8 cellular contexts compared by ENCODE assay signal in the genomic region with DNA sequence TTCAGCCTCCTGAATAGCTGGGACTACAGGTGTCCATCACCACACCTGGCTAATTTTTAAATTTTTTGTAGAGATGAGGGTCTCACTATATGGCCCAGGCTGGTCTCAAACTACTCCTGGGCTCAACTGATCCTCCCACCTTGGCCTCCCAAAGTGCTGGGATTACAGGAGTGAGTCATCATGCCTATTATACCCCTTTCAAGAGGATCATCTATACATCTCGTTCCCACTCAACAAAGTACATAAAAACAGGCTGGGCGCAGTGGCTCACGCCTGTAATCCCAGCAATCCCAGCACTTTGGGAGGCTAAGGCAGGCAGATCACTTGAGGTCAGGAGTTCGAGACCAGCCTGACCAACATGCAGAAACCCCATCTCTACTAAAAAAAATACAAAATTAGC. TPM values are rescaled to one million over a fixed set of nuclear protein-coding genes. Genes with fewer than 3 reads are reported as not detected.
"Had no signal": no experiment of that assay in that cellular context is flagged by ENCODE, and none has a peak within 500 bp of the region (broad histone marks: within the 10 kb centered on the region; RNA-seq: fewer than 3 reads in every experiment).

No MANE protein-coding gene starts in this region.

RNA-seq across cellular contexts. Expression of a gene that starts 49.8 kb away (rescaled TPM):
- total RNA-seq: epithelial cell of proximal tubule, frontal cortex, natural killer cell, sciatic nerve, smooth muscle cell, transverse colon had no signal
- polyA plus RNA-seq: mammary epithelial cell, neural cell had no signal
